ENCODE assay signal across 9 cellular contexts in the genomic region with DNA sequence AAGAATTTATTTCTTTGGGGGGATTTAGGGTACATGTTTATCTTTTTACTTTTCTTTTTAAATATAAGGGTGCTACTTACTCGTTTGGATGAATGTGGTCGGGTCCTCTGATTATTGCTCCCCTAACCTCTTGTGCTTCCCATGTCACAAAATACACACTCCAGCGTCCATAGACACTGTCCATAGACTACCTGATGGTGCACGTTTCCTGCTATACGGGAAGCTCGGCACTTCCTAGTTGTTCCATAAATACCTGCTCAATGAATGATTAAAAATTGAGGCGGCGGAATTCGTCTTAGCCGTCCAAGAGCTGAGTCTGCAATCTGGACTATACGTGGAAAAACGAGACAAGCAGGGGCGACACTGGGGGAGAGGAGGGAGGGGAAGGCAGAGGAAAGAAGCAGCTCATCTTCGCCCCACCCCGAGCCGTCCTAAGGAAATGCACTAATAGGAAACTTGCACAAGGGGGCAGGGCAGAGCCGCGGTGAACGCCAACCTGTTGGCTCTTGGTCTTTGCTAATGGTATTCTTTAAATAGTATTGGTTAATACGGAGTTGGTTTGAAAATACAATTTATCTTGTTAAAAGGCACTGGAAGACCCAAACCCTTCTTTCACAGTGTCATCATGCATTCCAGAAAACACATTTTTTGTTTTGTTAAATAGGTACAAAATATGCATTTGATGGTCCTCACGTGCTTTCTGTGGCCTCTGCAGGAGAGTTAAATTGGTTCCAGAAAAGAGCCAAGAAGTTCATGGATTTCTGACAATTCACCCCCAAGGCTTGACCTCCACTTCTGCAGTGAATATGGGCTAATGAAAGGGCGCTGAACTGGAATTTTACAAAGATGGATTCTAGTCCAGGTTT.
DNase-seq lines count a peak whose midpoint lies in the region; ATAC-seq and TF ChIP-seq lines count a peak whose summit lies in the region.
"Had no signal": no experiment of that assay in that cellular context is flagged by ENCODE, and none has a peak within 500 bp of the region (broad histone marks: within the 10 kb centered on the region; RNA-seq: fewer than 3 reads in every experiment).

No MANE protein-coding gene starts in this region.

- H3K27me3 Mint-ChIP-seq in activated CD8-positive, alpha-beta T cell treated with anti-CD3 and anti-CD28 coated beads for 36 hours, result peaks cover 1% of the 10 kb centered on the region
- peaks cover 3 to 7% of the 10 kb centered on the region in 2 donors for H3K27me3 Mint-ChIP-seq in CD4-positive, alpha-beta memory T cell

- POLR2A ChIA-PET in activated CD8-positive, alpha-beta T cell treated with anti-CD3 and anti-CD28 coated beads for 36 hours (lab: Charles Lee), result no interaction called here
- POLR2A ChIA-PET in CD4-positive, alpha-beta memory T cell (lab: Charles Lee; ENCODE audit: partially characterized antibody), result no interaction called here

- intact Hi-C loops in activated CD8-positive, alpha-beta T cell treated with anti-CD3 and anti-CD28 coated beads for 36 hours (cut with micrococcal nuclease), result no loop called here
- intact Hi-C loops in spleen (cut with DNase I; ENCODE audit: low total_unique reads), result no loop called here
- intact Hi-C loops in CD4-positive, alpha-beta memory T cell (cut with micrococcal nuclease), result no loop called here

- TF ChIP-seq POLR2A in spleen (IDR thresholded peaks at IDR 0.05), result no peak

- peak; percentile 55 for TF ChIP-seq CTCF in activated CD8-positive, alpha-beta T cell treated with anti-CD3 and anti-CD28 coated beads for 36 hours (IDR thresholded peaks at IDR 0.05)
- TF ChIP-seq CTCF in right atrium auricular region (IDR thresholded peaks at IDR 0.05) (peak; percentile 58 to 79), spleen (IDR thresholded peaks at IDR 0.05 in 8 of 11, conservative IDR thresholded peaks at IDR 0.05 in 3 of 11) (peak; percentile 21 to 74 (median 59))

- H3K4me1 ChIP-seq in right atrium auricular region, result peaks cover 0 to 5% of the 10 kb centered on the region in 2 donors
- peaks cover 0 to 7% (median 0%) of the 10 kb centered on the region in 6 donors for H3K4me1 ChIP-seq in spleen
- no peaks in the 10 kb centered on the region for H3K4me1 ChIP-seq in CD4-positive, alpha-beta memory T cell (ENCODE audit: insufficient read depth, low read length)

- H3K36me3 ChIP-seq in right atrium auricular region, result no peaks in the 10 kb centered on the region
- no peaks in the 10 kb centered on the region for H3K36me3 ChIP-seq in spleen
- H3K36me3 ChIP-seq in CD4-positive, alpha-beta memory T cell (ENCODE audit: insufficient read depth, low read length), result no peaks in the 10 kb centered on the region

- H3K4me3 Mint-ChIP-seq in activated CD8-positive, alpha-beta T cell treated with anti-CD3 and anti-CD28 coated beads for 36 hours, result no peak overlapping the region
- H3K4me3 Mint-ChIP-seq in CD4-positive, alpha-beta memory T cell, result no peak overlapping the region
- H3K4me3 Mint-ChIP-seq: natural killer cell had no signal

- in situ Hi-C loops in Caki2 (cut with HindIII; ENCODE audit: low pct_unique_long_range_greater_than_20kb, low sequenced_read_pairs), result no loop called here

- no peak overlapping the region for H3K27ac Mint-ChIP-seq in activated CD8-positive, alpha-beta T cell treated with anti-CD3 and anti-CD28 coated beads for 36 hours
- H3K27ac Mint-ChIP-seq in CD4-positive, alpha-beta memory T cell, result no peak overlapping the region
- H3K27ac Mint-ChIP-seq: natural killer cell had no signal

- no peak overlapping the region for H3K4me3 ChIP-seq in right atrium auricular region
- peak overlapping the region in 4 of 8 donors; percentile 14 to 56 (median 24) for H3K4me3 ChIP-seq in spleen
- H3K4me3 ChIP-seq in CD4-positive, alpha-beta memory T cell (ENCODE audit: low read length in 2 of 2), result no peak overlapping the region

- H3K36me3 Mint-ChIP-seq in activated CD8-positive, alpha-beta T cell treated with anti-CD3 and anti-CD28 coated beads for 36 hours (ENCODE audit: low read depth), result peaks cover 5% of the 10 kb centered on the region
- H3K36me3 Mint-ChIP-seq in CD4-positive, alpha-beta memory T cell, result no peaks in the 10 kb centered on the region
- H3K36me3 Mint-ChIP-seq: natural killer cell had no signal

- 22 to 30% (median 30%) methylated on average over 22 of the region's 22 CpGs for WGBS in spleen, 5 donors

- ATAC-seq in GM18907 (IDR thresholded peaks at IDR 0.05; ENCODE audit: unreplicated experiment) (peak; percentile 62), GM21717 (IDR thresholded peaks at IDR 0.05; ENCODE audit: unreplicated experiment) (no peak)
- peak; percentile 69 for ATAC-seq in activated CD8-positive, alpha-beta T cell treated with anti-CD3 and anti-CD28 coated beads for 36 hours

- CTCF ChIA-PET in activated CD8-positive, alpha-beta T cell treated with anti-CD3 and anti-CD28 coated beads for 36 hours (lab: Charles Lee), result interaction anchor here (1.2 kb wide), 1 partner anchor 25 kb away, joined by 3 read pairs; no protein-coding TSS in a partner anchor
- CTCF ChIA-PET in CD4-positive, alpha-beta memory T cell (lab: Charles Lee; ENCODE audit: partially characterized antibody), result no interaction called here

- H3K27ac ChIP-seq in right atrium auricular region (no peak overlapping the region), spleen (no peak overlapping the region)
- no peak overlapping the region for H3K27ac ChIP-seq in CD4-positive, alpha-beta memory T cell (ENCODE audit: low read depth, low read length)

- H3K27me3 ChIP-seq in right atrium auricular region (no peaks in the 10 kb centered on the region), spleen (replicated peaks in 1 of 7) (no peaks in the 10 kb centered on the region)
- no peaks in the 10 kb centered on the region for H3K27me3 ChIP-seq in CD4-positive, alpha-beta memory T cell (ENCODE audit: insufficient read depth, low read length)

- H3K9me3 ChIP-seq in right atrium auricular region (no peaks in the 10 kb centered on the region), spleen (peaks cover 0 to 33% (median 30%) of the 10 kb centered on the region in 8 donors)
- H3K9me3 ChIP-seq in CD4-positive, alpha-beta memory T cell (ENCODE audit: control insufficient read depth in 1 of 2, low read length in 2 of 2), result no peaks in the 10 kb centered on the region

- peaks cover 19% of the 10 kb centered on the region for H3K9me3 Mint-ChIP-seq in activated CD8-positive, alpha-beta T cell treated with anti-CD3 and anti-CD28 coated beads for 36 hours
- H3K9me3 Mint-ChIP-seq in CD4-positive, alpha-beta memory T cell, result peaks cover 0 to 37% (median 22%) of the 10 kb centered on the region in 8 donors

- no peaks in the 10 kb centered on the region for H3K4me1 Mint-ChIP-seq in activated CD8-positive, alpha-beta T cell treated with anti-CD3 and anti-CD28 coated beads for 36 hours (ENCODE audit: low read depth)
- peaks cover 0 to 1% (median 0%) of the 10 kb centered on the region in 4 donors for H3K4me1 Mint-ChIP-seq in CD4-positive, alpha-beta memory T cell
- H3K4me1 Mint-ChIP-seq: natural killer cell had no signal

- DNase-seq in Caki2 (ENCODE audit: low read depth), result peak; percentile 46
- peak; percentile 67 for DNase-seq in HT-29 (ENCODE audit: low spot score)
- DNase-seq in activated CD8-positive, alpha-beta T cell treated with anti-CD3 and anti-CD28 coated beads for 36 hours, result peak; percentile 48
- DNase-seq in right atrium auricular region (ENCODE audit: low spot score), result peak; percentile 69
- DNase-seq in spleen, result no peak
- no peak for DNase-seq in CD4-positive, alpha-beta memory T cell
- DNase-seq: natural killer cell had no signal

Comparison
In these comparisons a context has a peak if more than half of its experiments do, and no peak if none do; other contexts are left out.
1. DNase-seq: peak in Caki2 (single experiment), HT-29 (single experiment), activated CD8-positive, alpha-beta T cell treated with anti-CD3 and anti-CD28 coated beads for 36 hours (single experiment) and right atrium auricular region (single experiment); none in spleen (single experiment) and CD4-positive, alpha-beta memory T cell (0 of 5).
2. Peak in every context shown above with its lines, with median percentiles within 50 percentile points of each other: CTCF ChIP-seq.